In the genomic region with DNA sequence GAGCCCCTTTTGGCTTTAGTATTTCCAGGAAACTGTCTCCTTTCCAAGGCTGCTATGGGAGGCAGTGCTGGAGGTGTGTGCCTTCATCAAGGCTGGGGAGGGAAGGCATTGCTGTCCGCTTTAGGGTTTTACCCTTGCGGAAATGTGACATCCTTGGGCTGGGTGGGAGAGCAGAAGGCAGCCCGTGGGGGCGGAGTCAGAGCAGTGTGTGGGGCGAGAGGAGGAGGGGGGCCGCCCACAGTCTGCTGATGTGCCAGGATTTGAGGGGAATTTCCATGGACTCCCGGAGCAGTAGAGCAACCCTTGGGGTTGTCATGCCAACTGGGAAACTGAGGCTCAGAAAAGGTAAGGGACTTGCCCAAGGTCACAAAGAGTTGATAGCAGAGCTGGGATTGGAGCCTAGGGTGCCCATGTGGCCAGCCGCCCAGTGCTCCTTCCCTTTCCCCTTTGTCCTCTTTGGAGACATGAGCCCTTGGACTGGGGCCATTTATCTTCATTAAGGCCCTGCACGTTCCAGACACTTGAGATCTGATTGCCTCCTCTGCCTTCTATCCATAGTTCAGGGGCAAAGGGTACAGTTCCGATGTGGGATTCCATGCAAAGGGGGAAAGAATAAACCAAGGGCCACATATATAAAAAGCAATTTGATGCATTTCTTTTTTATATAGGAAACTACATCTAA, we compare ENCODE assay signal across 20 cellular contexts. TPM values are rescaled to one million over a fixed set of nuclear protein-coding genes. Genes with fewer than 3 reads are reported as not detected.
DNase-seq lines count a peak whose midpoint lies in the region; ATAC-seq and TF ChIP-seq lines count a peak whose summit lies in the region.
"Had no signal": no experiment of that assay in that cellular context is flagged by ENCODE, and none has a peak within 500 bp of the region (broad histone marks: within the 10 kb centered on the region; RNA-seq: fewer than 3 reads in every experiment).

No MANE protein-coding gene starts in this region.

- no peaks in the 10 kb centered on the region for H3K79me2 ChIP-seq in osteoblast (ENCODE audit: insufficient read depth, low read length)

- H3K4me2 ChIP-seq in osteoblast (ENCODE audit: insufficient read depth, low read length), result peak overlapping the region; percentile 40

- H3K9me3 ChIP-seq in esophagus squamous epithelium, result no peaks in the 10 kb centered on the region
- no peaks in the 10 kb centered on the region for H3K9me3 ChIP-seq in osteoblast (ENCODE audit: low read depth, low read length)
- no peaks in the 10 kb centered on the region for H3K9me3 ChIP-seq in upper lobe of left lung
- H3K9me3 ChIP-seq in thyroid gland, result no peaks in the 10 kb centered on the region

- peak; percentile 50 for DNase-seq in NCI-H82 (lab: John Stamatoyannopoulos, UW)
- DNase-seq in NCI-H82 treated with DMSO at 0.1 percent for 48 hours (lab: John Stamatoyannopoulos, UW; ENCODE audit: unreplicated experiment), result no peak
- no peak for DNase-seq in esophagus squamous epithelium (lab: John Stamatoyannopoulos, UW)
- no peak for DNase-seq in osteoblast (ENCODE audit: insufficient read length, low spot score, missing footprints)
- DNase-seq in upper lobe of left lung, result no peak
- no peak for DNase-seq in activated naive CD4-positive, alpha-beta T cell treated with Interleukin-2 at 50 U/mL for 16 hours
- no peak for DNase-seq in thyroid gland
- DNase-seq: activated CD4-positive, alpha-beta memory T cell treated with anti-CD3 and anti-CD28 coated beads, Interleukin-2, amount 10 ng/mL, durations not matched to agents 7 days and 5 days; activated T-cell treated with anti-CD3 and anti-CD28 coated beads, Interleukin-2, amount 50 U/mL, for 24 hours; brain microvascular endothelial cell; mesendoderm; NCI-H1436 treated with DMSO at 0.1 percent for 48 hours; NCI-H2227 treated with DMSO at 0.1 percent for 48 hours; NK-92 treated with Interleukin-12 subunit alpha and Interleukin-12 subunit beta, amount 100 ng/mL, for 24 hours; stimulated activated CD4-positive, alpha-beta T cell treated with anti-CD3 and anti-CD28 coated beads, Interleukin-2, amount 100 ng/mL, for 24 hours had no signal

- H2AFZ ChIP-seq in osteoblast (ENCODE audit: low read length), result no peak overlapping the region

- H3K4me1 ChIP-seq in esophagus squamous epithelium, result peaks cover 23 to 55% (median 25%) of the 10 kb centered on the region in 3 donors
- H3K4me1 ChIP-seq in osteoblast (ENCODE audit: insufficient read depth, low read length), result peaks cover 29% of the 10 kb centered on the region
- peaks cover 37 to 58% (median 46%) of the 10 kb centered on the region in 4 donors for H3K4me1 ChIP-seq in upper lobe of left lung
- H3K4me1 ChIP-seq in thyroid gland, result peaks cover 18 to 29% of the 10 kb centered on the region in 2 donors

- ATAC-seq in upper lobe of left lung (ENCODE audit: low FRiP score in 2 of 2) (no peak), HG02970 (IDR thresholded peaks at IDR 0.05; ENCODE audit: low FRiP score, unreplicated experiment) (no peak)

- TF ChIP-seq CTCF in esophagus squamous epithelium (IDR thresholded peaks at IDR 0.05) (no peak), osteoblast (IDR thresholded peaks at IDR 0.05; ENCODE audit: extremely low read depth, low read depth, low read length) (no peak), upper lobe of left lung (IDR thresholded peaks at IDR 0.05) (no peak), thyroid gland (IDR thresholded peaks at IDR 0.05) (no peak)

- H3K36me3 ChIP-seq in esophagus squamous epithelium, result no peaks in the 10 kb centered on the region
- no peaks in the 10 kb centered on the region for H3K36me3 ChIP-seq in osteoblast (ENCODE audit: insufficient read depth, low read length)
- no peaks in the 10 kb centered on the region for H3K36me3 ChIP-seq in upper lobe of left lung
- H3K36me3 ChIP-seq in thyroid gland, result no peaks in the 10 kb centered on the region
- H3K36me3 ChIP-seq: brain microvascular endothelial cell had no signal

- 38 to 42% methylated on average over 6 of the region's 10 CpGs for WGBS in esophagus squamous epithelium, 2 donors
- 72 to 73% methylated on average over 10 of the region's 10 CpGs for WGBS in upper lobe of left lung, 2 donors
- 69 to 70% methylated on average over 9 to 10 of the region's 10 CpGs for WGBS in thyroid gland, 2 donors

- H3K4me3 ChIP-seq in esophagus squamous epithelium (no peak overlapping the region), osteoblast (ENCODE audit: insufficient read depth, low read length) (no peak overlapping the region), upper lobe of left lung (no peak overlapping the region), thyroid gland (replicated peaks in 1 of 3) (no peak overlapping the region)

- H4K20me1 ChIP-seq in osteoblast (ENCODE audit: insufficient read depth, low read length), result no peaks in the 10 kb centered on the region

- H3K27ac ChIP-seq in esophagus squamous epithelium, result peak overlapping the region in 3 of 4 donors; percentile 56 to 83 (median 73)
- H3K27ac ChIP-seq in osteoblast (ENCODE audit: low read depth, low read length), result no peak overlapping the region
- H3K27ac ChIP-seq in upper lobe of left lung, result peak overlapping the region; percentile 2 to 82 (median 64)
- peak overlapping the region in 1 of 3 donors; percentile 63 for H3K27ac ChIP-seq in thyroid gland
- H3K27ac ChIP-seq: brain microvascular endothelial cell, C4-2B, epithelial cell of prostate had no signal

- TF ChIP-seq EP300 in upper lobe of left lung (IDR thresholded peaks at IDR 0.05), result no peak

- TF ChIP-seq POLR2A in esophagus squamous epithelium (IDR thresholded peaks at IDR 0.05) (no peak), upper lobe of left lung (IDR thresholded peaks at IDR 0.05) (no peak), thyroid gland (IDR thresholded peaks at IDR 0.05) (no peak)

- intact Hi-C loops in esophagus squamous epithelium (cut with DNase I) (no loop called here), thyroid gland (cut with DNase I) (no loop called here)

- H3K27me3 ChIP-seq in esophagus squamous epithelium (peaks cover 0 to 13% (median 0%) of the 10 kb centered on the region in 4 donors), osteoblast (ENCODE audit: insufficient read depth, low read length) (peaks cover 10% of the 10 kb centered on the region), upper lobe of left lung (no peaks in the 10 kb centered on the region), thyroid gland (no peaks in the 10 kb centered on the region)
- H3K27me3 ChIP-seq: brain microvascular endothelial cell had no signal

RNA-seq across cellular contexts. Expression of gene TSPAN15, which starts 22.2 kb away (rescaled TPM):
- total RNA-seq in esophagus squamous epithelium (10 to 100 TPM in 3 of 4 donors, 1 to 10 TPM in 1; 3.6 to 24.0 (median 18.5) TPM), osteoblast (0.59 and 0.72 TPM in 2 replicates), upper lobe of left lung (10 to 100 TPM; 19.9 to 69.5 (median 63.0) TPM), thyroid gland (10 to 100 TPM in 3 of 4 donors, 1 to 10 TPM in 1; 9.0 to 23.1 (median 17.2) TPM)

RNA-seq across cellular contexts. Expression of gene TACR2, which starts 56.7 kb away (rescaled TPM):
- total RNA-seq in esophagus squamous epithelium (10 to 100 TPM in 1 of 4 donors, 1 to 10 TPM in 2, under 1 TPM in 1; 0.72 to 24.0 (median 4.4) TPM), osteoblast (0.29 and 0.36 TPM in 2 replicates), upper lobe of left lung (1 to 10 TPM in 2 of 6 donors, under 1 TPM in 1, not detected in 3; 0.94 to 1.4 (median 1.2) TPM), thyroid gland (not detected)
- total RNA-seq: A172; activated CD4-positive, alpha-beta memory T cell treated with anti-CD3 and anti-CD28 coated beads, Interleukin-2, amount 10 ng/mL, durations not matched to agents 7 days and 5 days; T-helper 1 cell treated with Interleukin-12 subunit alpha and Interleukin-12 subunit beta and Interleukin-4 antibody, amounts not matched to agents 30 ng/mL and 1 ng/mL, for 36 hours had no signal
